15 cellular contexts compared by ENCODE assay signal in the genomic region with DNA sequence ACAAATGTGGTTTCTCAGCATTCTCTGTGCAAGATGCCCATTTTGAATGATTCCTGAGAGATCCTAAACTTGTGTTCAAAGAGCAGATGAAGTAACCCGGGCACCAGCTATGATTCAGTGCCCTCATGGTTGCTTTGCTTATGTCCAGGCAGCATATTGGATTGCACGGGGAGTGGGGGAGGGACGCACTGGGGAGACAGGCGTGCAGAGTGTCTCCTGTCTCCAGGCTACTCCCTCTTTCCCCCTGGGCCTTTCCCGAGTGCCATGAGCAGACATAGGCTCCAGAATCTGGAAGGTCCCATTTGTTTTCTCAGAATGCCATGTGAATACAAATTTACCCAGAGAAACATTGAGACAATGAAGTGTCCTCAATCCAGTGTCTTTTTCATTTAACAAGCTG. TPM values are rescaled to one million over a fixed set of nuclear protein-coding genes. Genes with fewer than 3 reads are reported as not detected.
"Had no signal": no experiment of that assay in that cellular context is flagged by ENCODE, and none has a peak within 500 bp of the region (broad histone marks: within the 10 kb centered on the region; RNA-seq: fewer than 3 reads in every experiment).

No MANE protein-coding gene starts in this region.

- DNase-seq: cortex of kidney; effector CD8-positive, alpha-beta T cell; foreskin melanocyte; heart left ventricle; hippocampal formation; left colon; mammary epithelial cell; mucosa of descending colon; naive thymus-derived CD8-positive, alpha-beta T cell; right cardiac atrium; small intestine; stimulated activated CD4-positive, alpha-beta T cell treated with anti-CD3 and anti-CD28 coated beads, Interleukin-12 subunit alpha, Interleukin-12 subunit beta, amount 100 ng/mL, for 4 hours; stimulated activated naive CD4-positive, alpha-beta T cell; stomach; thyroid gland had no signal

- ATAC-seq: heart left ventricle; left colon; mucosa of descending colon; naive thymus-derived CD8-positive, alpha-beta T cell; right cardiac atrium had no signal

RNA-seq across cellular contexts. Expression of gene SYNDIG1, which starts 4.0 kb away (rescaled TPM):
- polyA plus RNA-seq: naive thymus-derived CD8-positive, alpha-beta T cell had no signal
